Comparison of ENCODE assay signal across 8 cellular contexts in genomic region chr16:85612191-85612800, GRCh38. TPM values are rescaled to one million over a fixed set of nuclear protein-coding genes. Genes with fewer than 3 reads are reported as not detected.
DNase-seq lines count a peak whose midpoint lies in the region; ATAC-seq and TF ChIP-seq lines count a peak whose summit lies in the region.

No MANE protein-coding gene starts in this region.

- peak; percentile 4 to 18 for ATAC-seq in activated naive CD4-positive, alpha-beta T cell treated with anti-CD3 and anti-CD28 coated beads, Interleukin-2, amount 50 U/mL, for 72 hours
- peak; percentile 21 to 62 (median 40) for ATAC-seq in heart right ventricle
- no peak for ATAC-seq in GM21526 (IDR thresholded peaks at IDR 0.05; ENCODE audit: low FRiP score, unreplicated experiment)
- ATAC-seq in HG02763 (IDR thresholded peaks at IDR 0.05; ENCODE audit: unreplicated experiment) = no peak

- H3K9ac ChIP-seq in BLaER1 treated with 17β-estradiol and CSF1 and Interleukin-3, amounts not matched to agents 10 nM and 100 nM = peak overlapping the region; percentile 66 to 86 (median 81)

- no peaks in the 10 kb centered on the region for H3K36me3 Mint-ChIP-seq in activated naive CD4-positive, alpha-beta T cell treated with anti-CD3 and anti-CD28 coated beads, Interleukin-2, amount 50 U/mL, for 72 hours

- 1 to 2% methylated on average over 26 to 34 of the region's 38 CpGs for WGBS in heart right ventricle, 2 donors
- WGBS in prostate gland = 4% methylated on average over 18 of the region's 38 CpGs

- peaks cover 0 to 27% (median 0%) of the 10 kb centered on the region in 11 experiments; a peak in 6 of 22 replicates for H3K27me3 ChIP-seq in BLaER1 treated with 17β-estradiol and CSF1 and Interleukin-3, amounts not matched to agents 10 nM and 100 nM
- H3K27me3 ChIP-seq in heart right ventricle (no peaks in the 10 kb centered on the region), prostate gland (replicated peaks; ENCODE audit: insufficient read depth) (no peaks in the 10 kb centered on the region)

- peaks cover 49 to 85% (median 79%) of the 10 kb centered on the region in 10 experiments for H3K4me1 ChIP-seq in BLaER1 treated with 17β-estradiol and CSF1 and Interleukin-3, amounts not matched to agents 10 nM and 100 nM
- peaks cover 37 to 76% (median 63%) of the 10 kb centered on the region in 9 donors for H3K4me1 ChIP-seq in heart right ventricle
- peaks cover 41% of the 10 kb centered on the region for H3K4me1 ChIP-seq in prostate gland (replicated peaks)

- H3K9me3 ChIP-seq in BLaER1 treated with 17β-estradiol and CSF1 and Interleukin-3, amounts not matched to agents 10 nM and 100 nM (replicated peaks in 1 of 11) = no peaks in the 10 kb centered on the region
- H3K9me3 ChIP-seq in heart right ventricle = no peaks in the 10 kb centered on the region
- H3K9me3 ChIP-seq in prostate gland = no peaks in the 10 kb centered on the region

- no peaks in the 10 kb centered on the region for H3K9me3 Mint-ChIP-seq in activated naive CD4-positive, alpha-beta T cell treated with anti-CD3 and anti-CD28 coated beads, Interleukin-2, amount 50 U/mL, for 72 hours

- H3K27ac ChIP-seq in BLaER1 treated with 17β-estradiol and CSF1 and Interleukin-3, amounts not matched to agents 10 nM and 100 nM = peak overlapping the region in 10 of 11 experiments; percentile 59 to 87 (median 80); a peak in 21 of 22 replicates
- H3K27ac ChIP-seq in heart right ventricle (peak overlapping the region; percentile 72 to 98 (median 92)), prostate gland (peak overlapping the region; percentile 95)

- no peak overlapping the region for H3K27ac Mint-ChIP-seq in activated naive CD4-positive, alpha-beta T cell treated with anti-CD3 and anti-CD28 coated beads, Interleukin-2, amount 50 U/mL, for 72 hours

- H3K36me3 ChIP-seq in BLaER1 treated with 17β-estradiol and CSF1 and Interleukin-3, amounts not matched to agents 10 nM and 100 nM = no peaks in the 10 kb centered on the region
- H3K36me3 ChIP-seq in heart right ventricle = no peaks in the 10 kb centered on the region
- no peaks in the 10 kb centered on the region for H3K36me3 ChIP-seq in prostate gland

- peaks cover 44 to 77% (median 60%) of the 10 kb centered on the region in 11 experiments for H4K20me1 ChIP-seq in BLaER1 treated with 17β-estradiol and CSF1 and Interleukin-3, amounts not matched to agents 10 nM and 100 nM

- no peak for TF ChIP-seq CTCF in heart right ventricle (IDR thresholded peaks at IDR 0.05)
- no peak for TF ChIP-seq CTCF in prostate gland (IDR thresholded peaks at IDR 0.05)

- peak overlapping the region; percentile 62 to 82 (median 70) for H3K4me3 ChIP-seq in BLaER1 treated with 17β-estradiol and CSF1 and Interleukin-3, amounts not matched to agents 10 nM and 100 nM
- H3K4me3 ChIP-seq in heart right ventricle (peak overlapping the region; percentile 55 to 73 (median 65)), prostate gland (peak overlapping the region; percentile 58 to 68)

- peak overlapping the region; percentile 93 to 99 (median 98) for H3K4me2 ChIP-seq in BLaER1 treated with 17β-estradiol and CSF1 and Interleukin-3, amounts not matched to agents 10 nM and 100 nM

- intact Hi-C loops in heart right ventricle (cut with DNase I) (loop anchor here in 7 of 10 donors (5.0 to 10.0 kb wide), 8 partner anchors 40 to 337 kb away; no protein-coding TSS in a partner anchor), prostate gland (cut with DNase I) (loop anchor here (5.0 to 10.0 kb wide), 4 partner anchors 55 to 290 kb away; no protein-coding TSS in a partner anchor)

- peak; percentile 15 for TF ChIP-seq POLR2A in prostate gland (IDR thresholded peaks at IDR 0.05)

- DNase-seq in H4 (ENCODE audit: low spot score) = peak; percentile 98
- peak; percentile 93 for DNase-seq in NCI-H82 (lab: John Stamatoyannopoulos, UW)
- DNase-seq in activated naive CD4-positive, alpha-beta T cell treated with anti-CD3 and anti-CD28 coated beads, Interleukin-2, amount 50 U/mL, for 72 hours (ENCODE audit: low spot score in 2 of 2) = peak; percentile 53 to 67
- peak; percentile 78 to 81 for DNase-seq in heart right ventricle
- DNase-seq in prostate gland (ENCODE audit: low spot score) = peak; percentile 87

RNA-seq across cellular contexts. Expression of gene GSE1, which starts 0.8 kb away (rescaled TPM):
- 8.0 and 11.9 TPM in 2 replicates for total RNA-seq in H4 (2014; rRNA removed; shearing (Covaris generic))
- 10 to 100 TPM; 18.5 to 27.9 TPM for total RNA-seq in activated naive CD4-positive, alpha-beta T cell treated with anti-CD3 and anti-CD28 coated beads, Interleukin-2, amount 50 U/mL, for 72 hours
- total RNA-seq in heart right ventricle (10 to 100 TPM; 31.1 to 53.2 (median 33.6) TPM), prostate gland (100 to 1,000 TPM in 1 of 2 donors, 10 to 100 TPM in 1; 41.4 to 146 TPM)
- polyA plus RNA-seq in heart right ventricle = 10 to 100 TPM; 15.6 to 25.0 TPM

Comparison
In these comparisons a context has a peak if more than half of its experiments do, and no peak if none do; other contexts are left out.
1. ATAC-seq: peak in activated naive CD4-positive, alpha-beta T cell treated with anti-CD3 and anti-CD28 coated beads, Interleukin-2, amount 50 U/mL, for 72 hours (2 of 2) and heart right ventricle (8 of 8); none in GM21526 (single experiment) and HG02763 (single experiment).
2. Peak in every context shown above with its lines, with median percentiles within 50 percentile points of each other: H3K27ac ChIP-seq, H3K4me3 ChIP-seq and DNase-seq.